Comparison of ENCODE assay signal across 19 cellular contexts in genomic region chr12:106274012-106274411, GRCh38. TPM values are rescaled to one million over a fixed set of nuclear protein-coding genes. Genes with fewer than 3 reads are reported as not detected.
A peak's percentile ranks its signal among the peaks of the same experiment; 100 is the strongest.
DNase-seq lines count a peak whose midpoint lies in the region; ATAC-seq and TF ChIP-seq lines count a peak whose summit lies in the region.
"Had no signal": no experiment of that assay in that cellular context is flagged by ENCODE, and none has a peak within 500 bp of the region (broad histone marks: within the 10 kb centered on the region; RNA-seq: fewer than 3 reads in every experiment).

No MANE protein-coding gene starts in this region.

- no peaks in the 10 kb centered on the region for H3K36me3 Mint-ChIP-seq in progenitor cell of endocrine pancreas (ENCODE audit: insufficient read depth)

- no peak overlapping the region for H3K4me3 ChIP-seq in BLaER1 treated with 17β-estradiol and CSF1 and Interleukin-3, amounts not matched to agents 10 nM and 100 nM
- H3K4me3 ChIP-seq in body of pancreas (no peak overlapping the region), right lobe of liver (no peak overlapping the region)
- H3K4me3 ChIP-seq: A549 had no signal

- H4K20me1 ChIP-seq in BLaER1 treated with 17β-estradiol and CSF1 and Interleukin-3, amounts not matched to agents 10 nM and 100 nM, result no peaks in the 10 kb centered on the region

- H3K27ac ChIP-seq in BLaER1 treated with 17β-estradiol and CSF1 and Interleukin-3, amounts not matched to agents 10 nM and 100 nM, result no peak overlapping the region
- H3K27ac ChIP-seq in body of pancreas, result peak overlapping the region; percentile 80 to 94 (median 92)
- peak overlapping the region; percentile 69 to 88 (median 72) for H3K27ac ChIP-seq in right lobe of liver
- H3K27ac ChIP-seq: KMS-11, RWPE1 had no signal

- H3K9ac ChIP-seq in BLaER1 treated with 17β-estradiol and CSF1 and Interleukin-3, amounts not matched to agents 10 nM and 100 nM, result no peak overlapping the region
- H3K9ac ChIP-seq: KMS-11 had no signal

- ATAC-seq in body of pancreas (peak; percentile 21), right lobe of liver (no peak), HG03571 (IDR thresholded peaks at IDR 0.05; ENCODE audit: unreplicated experiment) (no peak)
- ATAC-seq: HCT116, PC-3 had no signal

- peaks cover 16% of the 10 kb centered on the region for H3K27me3 Mint-ChIP-seq in progenitor cell of endocrine pancreas
- H3K27me3 Mint-ChIP-seq: CD4-positive, alpha-beta T cell had no signal

- peaks cover 23 to 53% (median 32%) of the 10 kb centered on the region in 10 experiments for H3K4me1 ChIP-seq in BLaER1 treated with 17β-estradiol and CSF1 and Interleukin-3, amounts not matched to agents 10 nM and 100 nM
- peaks cover 42% of the 10 kb centered on the region for H3K4me1 ChIP-seq in body of pancreas
- H3K4me1 ChIP-seq in right lobe of liver, result peaks cover 0 to 27% (median 4%) of the 10 kb centered on the region in 4 donors

- intact Hi-C loops in body of pancreas (cut with DNase I) (no loop called here), right lobe of liver (cut with DNase I) (no loop called here)

- H3K4me3 Mint-ChIP-seq in progenitor cell of endocrine pancreas (ENCODE audit: low read depth), result no peak overlapping the region
- H3K4me3 Mint-ChIP-seq: CD4-positive, alpha-beta T cell had no signal

- peaks cover 31% of the 10 kb centered on the region for H3K4me1 Mint-ChIP-seq in progenitor cell of endocrine pancreas (ENCODE audit: low read depth)

- H3K27me3 ChIP-seq in BLaER1 treated with 17β-estradiol and CSF1 and Interleukin-3, amounts not matched to agents 10 nM and 100 nM, result 0 out of 22 replicates have a peak, but pooled peaks cover 0 to 8% (median 0%) of the 10 kb centered on the region in 11 experiments
- H3K27me3 ChIP-seq in body of pancreas, result no peaks in the 10 kb centered on the region
- H3K27me3 ChIP-seq in right lobe of liver, result no peaks in the 10 kb centered on the region

- H3K4me2 ChIP-seq in BLaER1 treated with 17β-estradiol and CSF1 and Interleukin-3, amounts not matched to agents 10 nM and 100 nM, result peak overlapping the region; percentile 25 to 73 (median 46); a peak in 15 of 22 replicates
- H3K4me2 ChIP-seq: KMS-11 had no signal

- WGBS in body of pancreas, 2 donors, result 51 to 52% methylated on average over 6 of the region's 6 CpGs
- 73% methylated on average over 6 of the region's 6 CpGs for WGBS in right lobe of liver (ENCODE audit: insufficient coverage, low coverage, low lambda C conversion rate, missing lambda C conversion rate)

- no peaks in the 10 kb centered on the region for H3K9me3 Mint-ChIP-seq in progenitor cell of endocrine pancreas (ENCODE audit: low read depth)
- H3K9me3 Mint-ChIP-seq: CD4-positive, alpha-beta T cell had no signal

- no peaks in the 10 kb centered on the region for H3K36me3 ChIP-seq in BLaER1 treated with 17β-estradiol and CSF1 and Interleukin-3, amounts not matched to agents 10 nM and 100 nM
- no peaks in the 10 kb centered on the region for H3K36me3 ChIP-seq in body of pancreas (replicated peaks in 1 of 2; ENCODE audit: insufficient read depth in 1 of 2, low read depth in 2 of 2)
- H3K36me3 ChIP-seq in right lobe of liver, result no peaks in the 10 kb centered on the region

- TF ChIP-seq CTCF in body of pancreas (IDR thresholded peaks at IDR 0.05) (no peak), right lobe of liver (IDR thresholded peaks at IDR 0.05) (no peak), progenitor cell of endocrine pancreas (IDR thresholded peaks at IDR 0.05; ENCODE audit: unreplicated experiment) (no peak)

- no peaks in the 10 kb centered on the region; a peak in 1 of 22 replicates for H3K9me3 ChIP-seq in BLaER1 treated with 17β-estradiol and CSF1 and Interleukin-3, amounts not matched to agents 10 nM and 100 nM (replicated peaks in 1 of 11)
- H3K9me3 ChIP-seq in body of pancreas (no peaks in the 10 kb centered on the region), right lobe of liver (no peaks in the 10 kb centered on the region)
- H3K9me3 ChIP-seq: A549 had no signal

- TF ChIP-seq POLR2A in body of pancreas (IDR thresholded peaks at IDR 0.05), result no peak
- no peak for TF ChIP-seq POLR2A in right lobe of liver (IDR thresholded peaks at IDR 0.05)

- DNase-seq in body of pancreas (peak in 2 of 4 donors; percentile 19 to 35), right lobe of liver (no peak), progenitor cell of endocrine pancreas (ENCODE audit: low spot score, unreplicated experiment) (no peak), KG1 (lab: John Stamatoyannopoulos, UW) (no peak), cerebellum (ENCODE audit: low spot score) (no peak)
- no peak for DNase-seq in stimulated activated naive CD4-positive, alpha-beta T cell treated with Interleukin-2 at 50 U/mL for 16 hours (lab: John Stamatoyannopoulos, UW)
- DNase-seq: Calu3; CD4-positive, alpha-beta T cell; NCI-H1092; NCI-H2081 treated with DMSO at 0.1 percent for 48 hours; NCI-H510A; NCI-H774; PC-3 had no signal

- H3K27ac Mint-ChIP-seq in progenitor cell of endocrine pancreas, result peak overlapping the region; percentile 95
- H3K27ac Mint-ChIP-seq: CD4-positive, alpha-beta T cell had no signal

RNA-seq across cellular contexts. Expression of gene CKAP4, which starts 26.2 kb away (rescaled TPM):
- total RNA-seq in body of pancreas (10 to 100 TPM; 30.6 to 36.6 TPM), right lobe of liver (10 to 100 TPM; 16.8 to 43.7 (median 28.3) TPM), progenitor cell of endocrine pancreas (102 and 107 TPM in 2 replicates), cerebellum (25.1 TPM)

RNA-seq across cellular contexts. Expression of gene TCP11L2, which starts 28.5 kb away (rescaled TPM):
- total RNA-seq in body of pancreas, result 10 to 100 TPM; 16.1 to 19.1 TPM
- 10 to 100 TPM in 3 of 6 experiments, 1 to 10 TPM in 3; 7.3 to 14.2 (median 10.5) TPM for total RNA-seq in right lobe of liver
- total RNA-seq in progenitor cell of endocrine pancreas, result 14.8 and 16.1 TPM in 2 replicates
- total RNA-seq in cerebellum, result 34.7 TPM

Comparison
In these comparisons a context has a peak if more than half of its experiments do, and no peak if none do; other contexts are left out.
1. H3K27ac ChIP-seq: peak in body of pancreas (4 of 4) and right lobe of liver (3 of 3); none in BLaER1 treated with 17β-estradiol and CSF1 and Interleukin-3, amounts not matched to agents 10 nM and 100 nM (0 of 11).